ENCODE assay signal across 18 cellular contexts in the genomic region with DNA sequence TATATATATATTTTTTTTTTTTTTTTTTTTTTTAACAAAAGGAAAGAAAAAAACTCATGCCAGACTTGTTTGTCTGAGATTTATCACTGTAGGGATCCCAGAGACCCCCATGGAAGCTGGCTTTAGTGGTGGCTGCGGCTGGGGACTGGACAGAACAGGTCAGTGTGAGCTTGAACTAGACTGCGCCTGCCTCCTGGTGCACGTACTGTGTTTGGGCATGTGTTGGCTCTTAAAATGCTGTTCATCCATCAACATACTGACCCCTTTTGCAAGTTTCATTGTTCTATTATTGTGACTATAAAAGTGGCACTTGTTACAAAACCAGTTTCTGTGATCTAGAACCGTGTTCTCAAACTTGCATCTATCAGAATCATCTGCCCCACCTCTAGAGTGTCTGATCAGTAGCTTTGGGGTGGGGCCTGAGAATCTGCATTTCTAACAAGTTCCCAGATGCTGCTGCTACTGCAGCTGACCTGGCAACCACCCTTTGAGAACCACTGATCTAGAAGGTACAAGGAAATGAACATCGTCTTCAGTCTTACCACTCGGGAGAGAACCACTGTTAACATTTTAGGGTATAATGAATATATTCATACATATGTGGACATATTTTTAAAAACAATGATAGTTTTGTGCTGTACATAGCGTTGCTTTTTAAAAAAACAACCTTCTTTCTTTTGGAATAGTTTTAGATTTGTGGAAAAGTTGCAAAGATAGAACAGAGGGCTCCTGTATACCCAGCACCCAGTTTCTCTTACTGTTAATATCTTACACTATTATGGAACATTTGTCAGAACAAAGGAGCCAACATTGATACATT.
"Had no signal": no experiment of that assay in that cellular context is flagged by ENCODE, and none has a peak within 500 bp of the region (broad histone marks: within the 10 kb centered on the region; RNA-seq: fewer than 3 reads in every experiment).

No MANE protein-coding gene starts in this region.

- H3K27ac Mint-ChIP-seq: dendritic cell treated with granulocyte-macrophage colony-stimulating factor and Interleukin-4, amounts not matched to agents 40 ng/mL and 50 ng/mL, for 4 days; effector memory CD8-positive, alpha-beta T cell; naive B cell; stimulated activated effector memory CD8-positive, alpha-beta T cell treated with anti-CD3 and anti-CD28 coated beads, Interleukin-12 subunit alpha, Interleukin-12 subunit beta, amount 100 ng/mL, for 72 hours had no signal

- H3K9me3 Mint-ChIP-seq: dendritic cell treated with granulocyte-macrophage colony-stimulating factor and Interleukin-4, amounts not matched to agents 40 ng/mL and 50 ng/mL, for 4 days; effector memory CD8-positive, alpha-beta T cell; naive B cell; stimulated activated effector memory CD8-positive, alpha-beta T cell treated with anti-CD3 and anti-CD28 coated beads, Interleukin-12 subunit alpha, Interleukin-12 subunit beta, amount 100 ng/mL, for 72 hours had no signal

- H3K4me3 ChIP-seq: heart left ventricle, lung, smooth muscle cell, transverse colon had no signal

- H3K27me3 ChIP-seq: heart left ventricle, transverse colon had no signal

- H3K9me3 ChIP-seq: heart left ventricle, transverse colon had no signal

- H3K4me1 Mint-ChIP-seq: naive B cell had no signal

- H3K36me3 ChIP-seq: heart left ventricle, transverse colon had no signal

- H3K36me3 Mint-ChIP-seq: naive B cell; stimulated activated effector memory CD8-positive, alpha-beta T cell treated with anti-CD3 and anti-CD28 coated beads, Interleukin-12 subunit alpha, Interleukin-12 subunit beta, amount 100 ng/mL, for 72 hours had no signal

- ATAC-seq: effector memory CD8-positive, alpha-beta T cell; heart left ventricle; left ventricle myocardium superior; right cardiac atrium; stimulated activated effector memory CD8-positive, alpha-beta T cell treated with anti-CD3 and anti-CD28 coated beads, Interleukin-12 subunit alpha, Interleukin-12 subunit beta, amount 100 ng/mL, for 72 hours; stimulated activated naive CD8-positive, alpha-beta T cell treated with anti-CD3 and anti-CD28 coated beads, Interleukin-15, Interleukin-2, amounts not matched to agents 100 U/mL and 50 U/mL, for 24 hours had no signal

- H3K27ac ChIP-seq: heart left ventricle, transverse colon had no signal

- DNase-seq: cerebellar nuclear complex; effector memory CD8-positive, alpha-beta T cell; erythroblast; heart left ventricle; hippocampal formation; left colon; left ventricle myocardium superior; mesenchymal stem cell; naive B cell; right cardiac atrium; stimulated activated CD4-positive, alpha-beta T cell treated with anti-CD3 and anti-CD28 coated beads, Interleukin-4, amount 100 ng/mL, for 1 hour; stimulated activated CD8-positive, alpha-beta memory T cell treated with anti-CD3 and anti-CD28 coated beads, Interleukin-4, amount 100 ng/mL, for 48 hours; stimulated activated naive CD8-positive, alpha-beta T cell treated with anti-CD3 and anti-CD28 coated beads, Interleukin-15, Interleukin-2, amounts not matched to agents 100 U/mL and 50 U/mL, for 24 hours; transverse colon had no signal

- H3K4me3 Mint-ChIP-seq: dendritic cell treated with granulocyte-macrophage colony-stimulating factor and Interleukin-4, amounts not matched to agents 40 ng/mL and 50 ng/mL, for 4 days; effector memory CD8-positive, alpha-beta T cell; naive B cell; stimulated activated effector memory CD8-positive, alpha-beta T cell treated with anti-CD3 and anti-CD28 coated beads, Interleukin-12 subunit alpha, Interleukin-12 subunit beta, amount 100 ng/mL, for 72 hours had no signal
